ENCODE assay signal across 8 cellular contexts in genomic region chr11:35383953-35384352, GRCh38. TPM values are rescaled to one million over a fixed set of nuclear protein-coding genes. Genes with fewer than 3 reads are reported as not detected.
"Had no signal": no experiment of that assay in that cellular context is flagged by ENCODE, and none has a peak within 500 bp of the region (broad histone marks: within the 10 kb centered on the region; RNA-seq: fewer than 3 reads in every experiment).

No MANE protein-coding gene starts in this region.

- DNase-seq: H9, HCEC 1CT, HFFc6 had no signal

- H3K27ac Mint-ChIP-seq: GM23338, H9, HFFc6 had no signal

- ATAC-seq: GM23338, HepG2, K562 had no signal

- H3K4me3 Mint-ChIP-seq: GM23338, H9, HFFc6 had no signal

- H3K27ac ChIP-seq: HL-60 had no signal

- H3K4me1 Mint-ChIP-seq: GM23338, H9 had no signal

- H3K9me3 Mint-ChIP-seq: GM23338, H9, HFFc6 had no signal

- H3K4me3 ChIP-seq: GM23338, K562 had no signal

RNA-seq across cellular contexts. Expression of gene SLC1A2, which starts 35.4 kb away (rescaled TPM):
- total RNA-seq: HT1080 had no signal
